20 cellular contexts compared by ENCODE assay signal in the genomic region with DNA sequence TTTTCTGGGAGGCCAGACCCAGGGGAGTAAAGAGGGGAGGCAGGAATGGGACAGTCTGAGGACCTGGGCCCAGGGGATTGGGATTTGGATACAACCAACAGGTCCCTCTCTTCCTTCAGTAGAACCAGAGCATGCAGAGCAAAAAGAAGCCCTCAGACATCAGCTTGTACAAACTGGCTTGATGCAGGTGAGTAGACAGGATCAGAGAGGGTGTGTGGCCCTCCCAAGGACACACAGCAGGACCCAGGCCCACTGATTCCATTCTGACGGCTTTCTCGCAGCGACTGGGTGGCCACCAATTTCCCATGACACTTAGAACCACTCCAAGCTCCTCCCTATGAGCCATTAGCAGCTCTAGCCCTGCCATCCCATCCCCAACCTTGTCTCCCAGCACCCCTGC.
"Had no signal": no experiment of that assay in that cellular context is flagged by ENCODE, and none has a peak within 500 bp of the region (broad histone marks: within the 10 kb centered on the region; RNA-seq: fewer than 3 reads in every experiment).

No MANE protein-coding gene starts in this region.

- H3K9me3 ChIP-seq: colonic mucosa, mucosa of descending colon had no signal

- H3K4me3 ChIP-seq: colonic mucosa, esophagus muscularis mucosa, gastroesophageal sphincter, heart left ventricle, hepatocyte, lower lobe of right lung, mucosa of descending colon had no signal

- ATAC-seq: effector memory CD8-positive, alpha-beta T cell; foreskin keratinocyte; gastroesophageal sphincter; heart left ventricle; left cardiac atrium; left ventricle myocardium superior; lower lobe of right lung had no signal

- FAIRE-seq: endometrium, frontal cortex had no signal

- H2AFZ ChIP-seq: hepatocyte had no signal

- H3K36me3 ChIP-seq: colonic mucosa, esophagus muscularis mucosa, gastroesophageal sphincter, heart left ventricle had no signal

- H3K27me3 ChIP-seq: colonic mucosa, esophagus muscularis mucosa, foreskin keratinocyte, gastroesophageal sphincter, heart left ventricle, hepatocyte had no signal

- H3K4me2 ChIP-seq: hepatocyte had no signal

- H3K79me2 ChIP-seq: hepatocyte had no signal

- H3K4me1 ChIP-seq: colonic mucosa, esophagus muscularis mucosa, foreskin keratinocyte, gastroesophageal sphincter, heart left ventricle, lower lobe of right lung had no signal

- DNase-seq: colonic mucosa; cortex of kidney; effector CD8-positive, alpha-beta T cell; effector memory CD8-positive, alpha-beta T cell; endodermal cell; hypothalamus; immature natural killer cell; islet precursor cell; left cardiac atrium; left ventricle myocardium superior; lower lobe of right lung; mucosa of descending colon; naive B cell had no signal

- H3K27ac ChIP-seq: colonic mucosa, esophagus muscularis mucosa, foreskin keratinocyte, gastroesophageal sphincter, heart left ventricle, hepatocyte, lower lobe of right lung had no signal
